In the genomic region with DNA sequence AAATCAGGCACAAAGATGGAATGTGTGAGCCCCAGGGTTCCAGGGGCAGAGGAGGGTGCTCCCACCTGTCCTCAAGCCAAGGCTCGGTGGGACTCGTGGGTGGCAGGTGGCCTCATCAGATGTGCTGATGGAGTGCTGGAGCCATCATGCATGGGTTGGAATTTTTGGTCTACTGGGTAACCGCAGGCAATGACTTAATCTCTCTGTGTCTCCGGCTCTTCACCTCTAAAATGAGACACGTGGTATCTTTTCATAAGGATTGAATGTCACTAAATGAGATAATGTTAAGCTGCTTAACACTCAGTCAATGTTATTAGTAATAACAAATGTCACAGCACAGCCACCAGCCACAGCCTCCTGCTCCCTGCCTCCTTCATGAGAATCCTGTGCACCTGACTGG, we compare ENCODE assay signal across 19 cellular contexts.
"Had no signal": no experiment of that assay in that cellular context is flagged by ENCODE, and none has a peak within 500 bp of the region (broad histone marks: within the 10 kb centered on the region; RNA-seq: fewer than 3 reads in every experiment).

No MANE protein-coding gene starts in this region.

- FAIRE-seq: endothelial cell of umbilical vein, kidney had no signal

- DNase-seq: colonic mucosa; effector memory CD4-positive, alpha-beta T cell; foreskin keratinocyte; heart left ventricle; kidney; naive B cell; stimulated activated CD4-positive, alpha-beta T cell treated with anti-CD3 and anti-CD28 coated beads, Interleukin-12 subunit alpha, Interleukin-12 subunit beta, amount 100 ng/mL, for 4 hours; stimulated activated CD4-positive, alpha-beta T cell treated with anti-CD3 and anti-CD28 coated beads, Interleukin-1b, Interleukin-23, amount 100 ng/mL, for 48 hours; stimulated activated CD4-positive, alpha-beta T cell treated with anti-CD3 and anti-CD28 coated beads, Interleukin-4, amount 100 ng/mL, for 1 hour; stimulated activated naive CD8-positive, alpha-beta T cell treated with anti-CD3 and anti-CD28 coated beads, Interleukin-15, Interleukin-2, amounts not matched to agents 100 U/mL and 50 U/mL, for 24 hours; substantia nigra; testis; tibial artery had no signal

- ATAC-seq: gastroesophageal sphincter; heart left ventricle; left lobe of liver; natural killer cell treated with Interleukin-12 subunit alpha and Interleukin-12 subunit beta and Interleukin-15 and Interleukin-18, amount 100 ng/mL, for 72 hours; sciatic nerve; stimulated activated effector memory CD8-positive, alpha-beta T cell treated with anti-CD3 and anti-CD28 coated beads, Interleukin-12 subunit alpha, Interleukin-12 subunit beta, amount 100 ng/mL, for 72 hours; stimulated activated naive CD8-positive, alpha-beta T cell treated with anti-CD3 and anti-CD28 coated beads, Interleukin-15, Interleukin-2, amounts not matched to agents 100 U/mL and 50 U/mL, for 24 hours had no signal
